ENCODE assay signal across 24 cellular contexts in the genomic region with DNA sequence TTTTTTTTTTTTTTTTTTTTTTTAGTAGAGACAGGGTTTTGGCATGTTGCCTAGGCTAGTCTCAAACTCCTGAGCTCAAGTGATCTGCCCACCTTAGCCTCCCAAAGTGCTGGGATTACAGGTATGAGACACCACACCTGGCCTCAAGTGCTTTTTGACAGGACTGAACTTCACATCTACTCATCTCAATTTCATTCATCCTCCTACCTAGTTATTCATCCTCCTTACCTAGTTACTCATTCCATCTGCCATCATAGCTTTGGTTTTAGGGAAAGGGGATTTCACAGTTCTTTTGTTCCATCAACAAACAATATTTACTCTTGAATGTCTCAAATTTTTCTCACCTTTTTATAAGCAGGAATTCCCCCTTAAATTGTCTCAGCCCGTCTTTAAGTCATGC.
"Had no signal": no experiment of that assay in that cellular context is flagged by ENCODE, and none has a peak within 500 bp of the region (broad histone marks: within the 10 kb centered on the region; RNA-seq: fewer than 3 reads in every experiment).

No MANE protein-coding gene starts in this region.

- H3K4me1 ChIP-seq: left ventricle myocardium inferior, neural progenitor cell, testis had no signal

- FAIRE-seq: small intestine, TTC549 had no signal

- H3K4me3 ChIP-seq: coronary artery, left ventricle myocardium inferior, neural progenitor cell, testis had no signal

- H3K9me3 ChIP-seq: left ventricle myocardium inferior, testis had no signal

- H3K4me2 ChIP-seq: neural progenitor cell had no signal

- H3K9ac ChIP-seq: neural progenitor cell had no signal

- H3K27ac ChIP-seq: coronary artery, left ventricle myocardium inferior, neural progenitor cell, testis had no signal

- H3K27me3 ChIP-seq: neural progenitor cell, testis had no signal

- H2AFZ ChIP-seq: neural progenitor cell had no signal

- ATAC-seq: activated T-cell treated with anti-CD3 and anti-CD28 coated beads, Interleukin-2, amount 50 U/mL, for 4 hours; naive thymus-derived CD8-positive, alpha-beta T cell; sciatic nerve; stimulated activated naive B cell treated with anti-CD40 and anti-IgM and Interleukin-4, amounts not matched to agents 10 μg/mL and 1 μg/mL and 100 μg/mL, for 72 hours had no signal

- H3K36me3 ChIP-seq: left ventricle myocardium inferior, neural progenitor cell had no signal

- DNase-seq: activated CD4-positive, alpha-beta T cell treated with anti-CD3 and anti-CD28 coated beads, Interleukin-2, amount 50 U/mL, for 4 hours; activated CD8-positive, alpha-beta memory T cell treated with anti-CD3 and anti-CD28 coated beads for 24 hours; activated CD8-positive, alpha-beta memory T cell treated with anti-CD3 and anti-CD28 coated beads, Interleukin-2, amount 50 U/mL, for 4 hours; activated effector memory CD4-positive, alpha-beta T cell treated with Interleukin-2 at 50 U/mL for 16 hours; activated naive CD4-positive, alpha-beta T cell treated with anti-CD3 and anti-CD28 coated beads for 36 hours; activated naive CD8-positive, alpha-beta T cell treated with anti-CD3 and anti-CD28 coated beads, Interleukin-2, amount 10 ng/mL, durations not matched to agents 7 days and 5 days; activated T-cell treated with anti-CD3 and anti-CD28 coated beads, Interleukin-2, amount 50 U/mL, for 4 hours; amniotic stem cell; cerebellar nuclear complex; endodermal cell; erythroblast; foreskin fibroblast; left ventricle myocardium inferior; naive thymus-derived CD8-positive, alpha-beta T cell; small intestine; stimulated activated CD4-positive, alpha-beta T cell treated with anti-CD3 and anti-CD28 coated beads, Interleukin-2, amount 100 ng/mL, for 24 hours; stimulated activated naive B cell treated with anti-CD40 and anti-IgM and Interleukin-4, amounts not matched to agents 10 μg/mL and 1 μg/mL and 100 μg/mL, for 72 hours; T-helper 1 cell; testis; trophoblast cell had no signal
